8 cellular contexts compared by ENCODE assay signal in the genomic region with DNA sequence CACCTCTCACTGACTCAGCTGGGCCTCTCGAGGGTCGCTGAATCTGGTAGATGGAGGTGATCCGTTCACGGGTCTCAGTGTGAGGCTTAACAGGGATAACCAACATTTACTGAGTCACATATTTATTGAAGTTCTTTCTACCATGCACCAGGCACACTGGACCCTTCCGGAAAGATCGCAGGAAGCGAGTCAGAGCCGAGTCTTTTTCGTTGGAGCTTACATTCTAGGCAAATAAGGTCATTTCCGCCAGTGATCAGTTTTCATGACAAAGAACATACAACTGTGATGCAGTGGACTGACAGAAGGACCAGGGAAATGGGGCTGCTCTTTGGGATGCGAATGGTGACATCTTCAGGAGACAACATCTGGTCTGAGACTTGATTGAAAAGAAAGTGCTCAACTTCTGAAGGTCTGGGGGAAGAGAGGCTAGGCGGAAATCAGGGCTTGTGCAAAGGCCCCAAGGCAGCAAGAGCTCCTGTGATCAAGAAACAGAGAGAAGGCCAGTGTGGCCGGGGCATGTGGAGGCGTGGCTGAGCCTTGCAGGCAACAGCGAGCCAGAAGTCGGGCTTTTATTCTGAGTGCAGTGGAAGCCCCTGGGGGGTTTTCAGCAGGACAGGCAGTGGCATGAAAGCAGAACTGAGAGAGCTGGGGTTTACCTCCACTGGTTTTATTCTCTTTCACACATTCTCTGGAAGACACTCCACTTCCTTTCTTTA. TPM values are rescaled to one million over a fixed set of nuclear protein-coding genes. Genes with fewer than 3 reads are reported as not detected.
DNase-seq lines count a peak whose midpoint lies in the region; ATAC-seq, FAIRE-seq and TF ChIP-seq lines count a peak whose summit lies in the region.

No MANE protein-coding gene starts in this region.

- 0 out of 2 replicates have a peak, but pooled peaks have one; percentile 19 for TF ChIP-seq POLR2A in GM12892 (IDR thresholded peaks at IDR 0.05; ENCODE audit: low read depth, low read length)

- H3K4me3 Mint-ChIP-seq in immature natural killer cell, result no peak overlapping the region

- DNase-seq in GM12892 (ENCODE audit: insufficient read length) (peak; percentile 65), epithelial cell of prostate (ENCODE audit: low read depth, low spot score) (no peak), immature natural killer cell (no peak), NCI-H1417 treated with DMSO at 0.1 percent for 48 hours (lab: John Stamatoyannopoulos, UW) (no peak), activated T-cell treated with anti-CD3 and anti-CD28 coated beads for 4 hours (no peak)
- no peak for DNase-seq in stimulated activated CD4-positive, alpha-beta T cell treated with anti-CD3 and anti-CD28 coated beads, Interleukin-1b, Interleukin-23, amount 100 ng/mL, for 48 hours

- H3K36me3 Mint-ChIP-seq in immature natural killer cell, result peaks cover 4 to 11% (median 7%) of the 10 kb centered on the region in 3 donors

- H3K27me3 Mint-ChIP-seq in immature natural killer cell (ENCODE audit: low read depth in 3 of 3), result no peaks in the 10 kb centered on the region

- H3K27ac Mint-ChIP-seq in immature natural killer cell, result no peak overlapping the region

- FAIRE-seq in GM12892 (lab: Jason Lieb, UNC), result peak; percentile 92

- H3K27ac ChIP-seq in epithelial cell of prostate, result peak overlapping the region; percentile 49

- ATAC-seq in GM21423 (IDR thresholded peaks at IDR 0.05; ENCODE audit: unreplicated experiment), result peak; percentile 97
- peak; percentile 93 for ATAC-seq in HG03439 (IDR thresholded peaks at IDR 0.05; ENCODE audit: unreplicated experiment)

- no peaks in the 10 kb centered on the region for H3K9me3 Mint-ChIP-seq in immature natural killer cell

- peaks cover 0 to 10% of the 10 kb centered on the region in 2 donors for H3K4me1 Mint-ChIP-seq in immature natural killer cell

RNA-seq across cellular contexts. Expression of gene APCDD1L, which starts 56.7 kb away (rescaled TPM):
- not detected for polyA plus RNA-seq in GM12892 (2012; ENCODE audit: missing spikeins)
- not detected for polyA plus RNA-seq in immature natural killer cell
